Comparison of ENCODE assay signal across 37 cellular contexts in the genomic region with DNA sequence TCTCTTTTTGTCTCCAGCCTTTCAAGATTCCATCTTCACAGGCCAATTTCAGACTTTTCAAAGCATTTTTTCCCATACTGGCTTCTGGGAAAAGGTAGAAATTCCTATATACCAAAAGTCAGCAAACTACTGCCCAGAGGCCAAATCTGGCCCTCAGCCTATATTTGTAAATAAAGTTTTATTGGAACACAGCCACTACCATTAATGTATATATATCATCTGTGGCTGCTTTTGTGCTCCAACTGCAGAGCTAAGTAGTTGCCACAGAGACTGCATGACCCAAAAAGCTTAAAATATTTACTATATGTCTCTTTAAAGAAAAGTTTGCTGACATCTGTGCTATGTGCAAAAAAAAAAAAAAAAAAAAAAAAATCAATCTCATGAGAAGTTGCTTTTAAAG.
DNase-seq lines count a peak whose midpoint lies in the region; ATAC-seq, FAIRE-seq and TF ChIP-seq lines count a peak whose summit lies in the region.
"Had no signal": no experiment of that assay in that cellular context is flagged by ENCODE, and none has a peak within 500 bp of the region (broad histone marks: within the 10 kb centered on the region; RNA-seq: fewer than 3 reads in every experiment).

No MANE protein-coding gene starts in this region.

- H2AFZ ChIP-seq in PC-3 (ENCODE audit: low read length) = no peak overlapping the region
- no peak overlapping the region for H2AFZ ChIP-seq in GM12878 (ENCODE audit: control insufficient read depth, low read depth, low read length)
- H2AFZ ChIP-seq in K562 (ENCODE audit: low read depth, low read length) = no peak overlapping the region

- H3K4me3 ChIP-seq in PC-3 (ENCODE audit: low read length) = no peak overlapping the region
- no peak overlapping the region for H3K4me3 ChIP-seq in GM12878
- H3K4me3 ChIP-seq in K562 = no peak overlapping the region
- H3K4me3 ChIP-seq: A549; BLaER1; BLaER1 treated with 17β-estradiol and CSF1 and Interleukin-3, amounts not matched to agents 10 nM and 100 nM had no signal

- H3K27me3 Mint-ChIP-seq in activated T-helper 17 cell treated with anti-CD3 and anti-CD28 coated beads, Interleukin-2, amount 50 U/mL, for 72 hours = peaks cover 19% of the 10 kb centered on the region
- H3K27me3 Mint-ChIP-seq in activated T-cell treated with anti-CD3 and anti-CD28 coated beads, Interleukin-2, amount 50 U/mL, for 24 hours = peaks cover 16% of the 10 kb centered on the region

- no peaks in the 10 kb centered on the region for H3K9me3 ChIP-seq in PC-3 (ENCODE audit: low read length)
- H3K9me3 ChIP-seq in GM12878 (replicated peaks; ENCODE audit: control insufficient read depth, insufficient read depth, low read length) = no peaks in the 10 kb centered on the region
- no peaks in the 10 kb centered on the region for H3K9me3 ChIP-seq in K562 (replicated peaks; ENCODE audit: control insufficient read depth, insufficient read depth, low read depth, low read length)
- H3K9me3 ChIP-seq: A549, BE2C, Caco-2 had no signal

- no peaks in the 10 kb centered on the region for H3F3A ChIP-seq in PC-3 (ENCODE audit: low read length, unreplicated experiment)

- no peaks in the 10 kb centered on the region for H4K20me1 ChIP-seq in PC-3 (ENCODE audit: low read length)
- H4K20me1 ChIP-seq in GM12878 (ENCODE audit: control insufficient read depth, insufficient read depth) = no peaks in the 10 kb centered on the region
- no peaks in the 10 kb centered on the region for H4K20me1 ChIP-seq in K562 (replicated peaks; ENCODE audit: control insufficient read depth, insufficient read depth, low read length)
- H4K20me1 ChIP-seq: BLaER1; BLaER1 treated with 17β-estradiol and CSF1 and Interleukin-3, amounts not matched to agents 10 nM and 100 nM had no signal

- in situ Hi-C loops in GM12878 (cut with MboI) = no loop called here
- in situ Hi-C loops in K562 (cut with MboI) = no loop called here

- TF ChIP-seq POLR2A in GM12878 (IDR thresholded peaks at IDR 0.05; ENCODE audit: low read depth, low read length) = no peak
- TF ChIP-seq POLR2A in K562 (conservative IDR thresholded peaks at IDR 0.05) = no peak

- TF ChIP-seq RAD21 in GM12878 (IDR thresholded peaks at IDR 0.05; ENCODE audit: insufficient read depth, low read depth, low read length) (no peak), K562 (CRISPR knock-in tag; conservative IDR thresholded peaks at IDR 0.05 in 1 of 2, IDR thresholded peaks at IDR 0.05 in 1 of 2) (no peak)

- H3K27ac Mint-ChIP-seq in activated T-helper 17 cell treated with anti-CD3 and anti-CD28 coated beads, Interleukin-2, amount 50 U/mL, for 72 hours = no peak overlapping the region
- no peak overlapping the region for H3K27ac Mint-ChIP-seq in activated T-cell treated with anti-CD3 and anti-CD28 coated beads, Interleukin-2, amount 50 U/mL, for 24 hours
- H3K27ac Mint-ChIP-seq: B cell; CD14-positive monocyte; CD4-positive, alpha-beta memory T cell; CD4-positive, alpha-beta T cell; CD8-positive, alpha-beta memory T cell; CD8-positive, alpha-beta T cell had no signal

- H3K4me1 Mint-ChIP-seq in activated T-helper 17 cell treated with anti-CD3 and anti-CD28 coated beads, Interleukin-2, amount 50 U/mL, for 72 hours = peaks cover 4% of the 10 kb centered on the region
- peaks cover 1% of the 10 kb centered on the region for H3K4me1 Mint-ChIP-seq in activated T-cell treated with anti-CD3 and anti-CD28 coated beads, Interleukin-2, amount 50 U/mL, for 24 hours (ENCODE audit: low read depth)
- H3K4me1 Mint-ChIP-seq: CD14-positive monocyte; CD8-positive, alpha-beta memory T cell had no signal

- POLR2A ChIA-PET in HEK293T (lab: Yijun Ruan, JAX) (no interaction called here), PC-3 (lab: Charles Lee; ENCODE audit: unreplicated experiment) (no interaction called here), GM12878 (lab: Charles Lee) (interaction anchor here (0.6 kb wide), 1 partner anchor 134 kb away, joined by 4 read pairs; no protein-coding TSS in a partner anchor), K562 (lab: Yijun Ruan, JAX) (no interaction called here)

- H3K36me3 ChIP-seq in PC-3 (ENCODE audit: low read depth, low read length) = no peaks in the 10 kb centered on the region
- no peaks in the 10 kb centered on the region for H3K36me3 ChIP-seq in GM12878 (ENCODE audit: control insufficient read depth in 2 of 2, insufficient read depth in 2 of 2, low read length in 1 of 2)
- H3K36me3 ChIP-seq in K562 (ENCODE audit: control insufficient read depth, insufficient read depth, low read length) = no peaks in the 10 kb centered on the region
- H3K36me3 ChIP-seq: BE2C; BLaER1; BLaER1 treated with 17β-estradiol and CSF1 and Interleukin-3, amounts not matched to agents 10 nM and 100 nM had no signal

- H3K36me3 Mint-ChIP-seq in activated T-helper 17 cell treated with anti-CD3 and anti-CD28 coated beads, Interleukin-2, amount 50 U/mL, for 72 hours (ENCODE audit: low read depth) = no peaks in the 10 kb centered on the region
- no peaks in the 10 kb centered on the region for H3K36me3 Mint-ChIP-seq in activated T-cell treated with anti-CD3 and anti-CD28 coated beads, Interleukin-2, amount 50 U/mL, for 24 hours (ENCODE audit: low read depth)
- H3K36me3 Mint-ChIP-seq: CD14-positive monocyte; CD4-positive, alpha-beta memory T cell; CD4-positive, CD25-positive, alpha-beta regulatory T cell; CD8-positive, alpha-beta memory T cell; CD8-positive, alpha-beta T cell had no signal

- H3K27me3 ChIP-seq in PC-3 (ENCODE audit: low read length) = no peaks in the 10 kb centered on the region
- no peaks in the 10 kb centered on the region for H3K27me3 ChIP-seq in GM12878 (replicated peaks in 1 of 2; ENCODE audit: control insufficient read depth in 2 of 2, insufficient read depth in 2 of 2, low read length in 1 of 2)
- no peaks in the 10 kb centered on the region; a peak in 1 of 5 replicates for H3K27me3 ChIP-seq in K562 (ENCODE audit: control insufficient read depth in 2 of 2, insufficient read depth in 2 of 2, low read length in 2 of 2)
- H3K27me3 ChIP-seq: BE2C; BLaER1; BLaER1 treated with 17β-estradiol and CSF1 and Interleukin-3, amounts not matched to agents 10 nM and 100 nM had no signal

- H3K4me1 ChIP-seq in PC-3 (ENCODE audit: insufficient read depth, low read length) (peaks cover 3% of the 10 kb centered on the region; the same call in 1 of the 2 replicates), GM12878 (ENCODE audit: control insufficient read depth, insufficient read depth, low read length) (peaks cover 14% of the 10 kb centered on the region), K562 (replicated peaks in 1 of 2; ENCODE audit: control insufficient read depth in 2 of 2, insufficient read depth in 2 of 2, low read length in 2 of 2) (no peaks in the 10 kb centered on the region)
- H3K4me1 ChIP-seq: A549, BE2C, Caco-2 had no signal

- H3K4me3 Mint-ChIP-seq in activated T-helper 17 cell treated with anti-CD3 and anti-CD28 coated beads, Interleukin-2, amount 50 U/mL, for 72 hours = no peak overlapping the region
- H3K4me3 Mint-ChIP-seq in activated T-cell treated with anti-CD3 and anti-CD28 coated beads, Interleukin-2, amount 50 U/mL, for 24 hours = no peak overlapping the region
- H3K4me3 Mint-ChIP-seq: B cell; CD14-positive monocyte; CD4-positive, alpha-beta memory T cell; CD4-positive, alpha-beta T cell; CD4-positive, CD25-positive, alpha-beta regulatory T cell; CD8-positive, alpha-beta memory T cell; CD8-positive, alpha-beta T cell had no signal

- DNase-seq in HEK293T (ENCODE audit: extremely low spot score) (no peak), PC-3 (peak; percentile 14), GM12878 (ENCODE audit: low read depth, low spot score) (no peak), K562 (ENCODE audit: extremely low read depth in 1 of 4, low spot score in 3 of 4) (no peak), HK-2 (ENCODE audit: unreplicated experiment) (no peak)
- DNase-seq in activated T-cell treated with anti-CD3 and anti-CD28 coated beads, Interleukin-2, amount 50 U/mL, for 24 hours = no peak
- DNase-seq: 8988T; ACHN; AML-193; BE2C; C1 segment of cervical spinal cord; Caco-2; Calu3; CD4-positive, alpha-beta memory T cell; CD4-positive, alpha-beta T cell; CD4-positive, CD25-positive, alpha-beta regulatory T cell; CD8-positive, alpha-beta memory T cell; CD8-positive, alpha-beta T cell; COR-L47; DMS 273 treated with DMSO at 0.1 percent for 48 hours; DMS153; DMS53; DMS79; DMS79 treated with DMSO at 0.1 percent for 48 hours; DND-41; EL had no signal

- CTCF ChIA-PET in HEK293T (lab: Yijun Ruan, JAX) = no interaction called here
- CTCF ChIA-PET in PC-3 (lab: Charles Lee) = no interaction called here
- CTCF ChIA-PET in GM12878 (lab: Yijun Ruan, JAX) = interaction anchor here (1.3 to 1.9 kb wide), 2 partner anchors 17 to 19 kb away, joined by 3 to 6 read pairs; no protein-coding TSS in a partner anchor
- CTCF ChIA-PET in K562 (lab: Yijun Ruan, JAX; ENCODE audit: low intra/inter-chr PET ratio) = no interaction called here

- no peaks in the 10 kb centered on the region for H3K9me2 ChIP-seq in PC-3 (replicated peaks; ENCODE audit: low read length)

- no peak for TF ChIP-seq EP300 in GM12878 (IDR thresholded peaks at IDR 0.05; ENCODE audit: borderline replicate concordance in 1 of 2, control insufficient read depth in 1 of 2, low read depth in 2 of 2, low read length in 2 of 2)
- TF ChIP-seq EP300 in K562 (IDR thresholded peaks at IDR 0.05; ENCODE audit: low read length) = no peak

- no peak overlapping the region for H3K9ac ChIP-seq in PC-3 (ENCODE audit: low read length)
- no peak overlapping the region for H3K9ac ChIP-seq in GM12878 (ENCODE audit: control insufficient read depth, insufficient read depth, low read length)
- H3K9ac ChIP-seq in K562 (ENCODE audit: insufficient read depth in 1 of 2, low read depth in 2 of 2, low read length in 2 of 2) = no peak overlapping the region
- H3K9ac ChIP-seq: BLaER1; BLaER1 treated with 17β-estradiol and CSF1 and Interleukin-3, amounts not matched to agents 10 nM and 100 nM had no signal

- H3K9me3 Mint-ChIP-seq in activated T-helper 17 cell treated with anti-CD3 and anti-CD28 coated beads, Interleukin-2, amount 50 U/mL, for 72 hours = no peaks in the 10 kb centered on the region
- H3K9me3 Mint-ChIP-seq in activated T-cell treated with anti-CD3 and anti-CD28 coated beads, Interleukin-2, amount 50 U/mL, for 24 hours = no peaks in the 10 kb centered on the region

- no peaks in the 10 kb centered on the region for H3K9me1 ChIP-seq in K562 (ENCODE audit: control insufficient read depth, insufficient read depth, low read length)

- SMC1A ChIA-PET in GM12878 (lab: Charles Lee; ENCODE audit: uncharacterized antibody, unreplicated experiment) = interaction anchor here (1.0 kb wide), 1 partner anchor 17 kb away, joined by 4 read pairs; no protein-coding TSS in a partner anchor

- intact Hi-C loops in PC-3 (cut with micrococcal nuclease) = no loop called here
- intact Hi-C loops in GM12878 (cut with micrococcal nuclease; ENCODE audit: unreplicated experiment) = no loop called here
- intact Hi-C loops in K562 (cut with micrococcal nuclease) = no loop called here

- H3K4me2 ChIP-seq in PC-3 (ENCODE audit: low read length) (no peak overlapping the region), GM12878 (ENCODE audit: control insufficient read depth, insufficient read depth) (no peak overlapping the region), K562 (ENCODE audit: insufficient read depth, low read length) (no peak overlapping the region)
- H3K4me2 ChIP-seq: A549; BLaER1; BLaER1 treated with 17β-estradiol and CSF1 and Interleukin-3, amounts not matched to agents 10 nM and 100 nM had no signal

- RAD21 ChIA-PET in GM12878 (lab: Charles Lee; ENCODE audit: unreplicated experiment) = no interaction called here

- ATAC-seq in PC-3 (no peak), GM12878 (no peak), K562 (no peak), GM19328 (IDR thresholded peaks at IDR 0.05; ENCODE audit: unreplicated experiment) (no peak)
- ATAC-seq in activated T-helper 17 cell treated with anti-CD3 and anti-CD28 coated beads, Interleukin-2, amount 50 U/mL, for 72 hours (replicated peaks) = no peak
- ATAC-seq: A549; CD8-positive, alpha-beta T cell had no signal

- H3K79me2 ChIP-seq in PC-3 (ENCODE audit: low read length) (no peaks in the 10 kb centered on the region), GM12878 (ENCODE audit: control insufficient read depth, insufficient read depth, low read length) (no peaks in the 10 kb centered on the region), K562 (ENCODE audit: control insufficient read depth, insufficient read depth, low read length) (no peaks in the 10 kb centered on the region)

- FAIRE-seq in GM12878 (lab: Jason Lieb, UNC) = no peak
- no peak for FAIRE-seq in K562 (lab: Jason Lieb, UNC)
- FAIRE-seq: A204.1, A549, D721Med had no signal

- no TSS peak for BruUV-seq in PC-3 (replicated peaks; lab: Mats Ljungman, UMichigan)
- no TSS peak for BruUV-seq in GM12878 (replicated peaks; lab: Mats Ljungman, UMichigan)
- BruUV-seq in K562 (replicated peaks; lab: Mats Ljungman, UMichigan) = no TSS peak

- H3K27ac ChIP-seq in PC-3 (ENCODE audit: low read length) (no peak overlapping the region), GM12878 (ENCODE audit: control insufficient read depth, insufficient read depth) (no peak overlapping the region), K562 (ENCODE audit: extremely low read depth, low read depth, low read length) (no peak overlapping the region)
- H3K27ac ChIP-seq: 22Rv1; A549; BLaER1; BLaER1 treated with 17β-estradiol and CSF1 and Interleukin-3, amounts not matched to agents 10 nM and 100 nM; C4-2B had no signal

- TF ChIP-seq CTCF in PC-3 (conservative IDR thresholded peaks at IDR 0.05; ENCODE audit: low read depth, low read length) (no peak), GM12878 (IDR thresholded peaks at IDR 0.05 in 2 of 3, conservative IDR thresholded peaks at IDR 0.05 in 1 of 3; ENCODE audit: control insufficient read depth in 2 of 3, extremely low read depth in 1 of 3, insufficient read depth in 1 of 3, low read depth in 3 of 3, low read length in 3 of 3) (no peak), K562 (IDR thresholded peaks at IDR 0.05 in 2 of 3, conservative IDR thresholded peaks at IDR 0.05 in 1 of 3; ENCODE audit: insufficient read depth in 2 of 3, low read depth in 1 of 3, low read length in 3 of 3) (no peak)
